Comparison of ENCODE assay signal across 18 cellular contexts in genomic region chr7:135247746-135248471, GRCh38. TPM values are rescaled to one million over a fixed set of nuclear protein-coding genes. Genes with fewer than 3 reads are reported as not detected.
DNase-seq lines count a peak whose midpoint lies in the region; ATAC-seq, FAIRE-seq and TF ChIP-seq lines count a peak whose summit lies in the region.
"Had no signal": no experiment of that assay in that cellular context is flagged by ENCODE, and none has a peak within 500 bp of the region (broad histone marks: within the 10 kb centered on the region; RNA-seq: fewer than 3 reads in every experiment).

No MANE protein-coding gene starts in this region.

- H3K4me2 ChIP-seq in H1 (ENCODE audit: insufficient read depth in 1 of 2, low read depth in 2 of 2, low read length in 2 of 2): no peak overlapping the region
- H3K4me2 ChIP-seq: BLaER1 treated with 17β-estradiol and CSF1 and Interleukin-3, amounts not matched to agents 10 nM and 100 nM had no signal

- H3K14ac ChIP-seq in H1 (ENCODE audit: insufficient read length): no peak overlapping the region

- POLR2A ChIA-PET in H1 (lab: Charles Lee; ENCODE audit: partially characterized antibody): interaction anchor here (1.0 kb wide), 1 partner anchor 88 kb away, joined by 3 read pairs; no protein-coding TSS in a partner anchor

- CTCF ChIA-PET in activated CD8-positive, alpha-beta memory T cell treated with anti-CD3 and anti-CD28 coated beads, Interleukin-2, amount 10 ng/mL, durations not matched to agents 7 days and 5 days (lab: Charles Lee): interaction anchor here (0.6 to 1.7 kb wide), 2 partner anchors 9 to 27 kb away, joined by 3 to 5 read pairs; no protein-coding TSS in a partner anchor
- CTCF ChIA-PET in H1 (lab: Charles Lee; ENCODE audit: partially characterized antibody): interaction anchor here (0.7 to 2.8 kb wide), 6 partner anchors 9 to 207 kb away, joined by 3 to 10 read pairs (median 4); partner anchors contain the start of gene STRA8

- H3K18ac ChIP-seq in H1 (ENCODE audit: extremely low read depth, low read length): no peak overlapping the region

- no peak overlapping the region for H3K4ac ChIP-seq in H1 (replicated peaks; ENCODE audit: insufficient read length, low read depth, low read length)

- no peaks in the 10 kb centered on the region for H3K4me1 Mint-ChIP-seq in activated CD8-positive, alpha-beta memory T cell treated with anti-CD3 and anti-CD28 coated beads, Interleukin-2, amount 10 ng/mL, durations not matched to agents 7 days and 5 days
- H3K4me1 Mint-ChIP-seq in nephron progenitor cell: peaks cover 10% of the 10 kb centered on the region

- DNase-seq in activated CD8-positive, alpha-beta memory T cell treated with anti-CD3 and anti-CD28 coated beads, Interleukin-2, amount 50 U/mL, for 48 hours: peak; percentile 32
- no peak for DNase-seq in activated CD8-positive, alpha-beta memory T cell treated with anti-CD3 and anti-CD28 coated beads, Interleukin-2, amount 10 ng/mL, durations not matched to agents 7 days and 5 days
- DNase-seq in H1 (ENCODE audit: low read depth in 1 of 2, low spot score in 2 of 2): peak in 1 of 2 experiments; percentile 20
- no peak for DNase-seq in nephron progenitor cell
- peak; percentile 48 for DNase-seq in upper lobe of right lung
- no peak for DNase-seq in cortex of kidney (lab: John Stamatoyannopoulos, UW)
- DNase-seq in NCI-H128 (lab: John Stamatoyannopoulos, UW; ENCODE audit: unreplicated experiment): no peak
- DNase-seq: 8988T, DMS153, NCI-H1092, NCI-H1694, NCI-H2227 treated with DMSO at 0.1 percent for 48 hours, NCI-H524 had no signal

- H3K23ac ChIP-seq in H1 (ENCODE audit: insufficient read length): no peak overlapping the region

- H3K4me3 ChIP-seq in H1 (ENCODE audit: extremely low read depth in 1 of 4, insufficient read depth in 2 of 4, low read depth in 3 of 4, low read length in 4 of 4) (no peak overlapping the region), upper lobe of right lung (no peak overlapping the region)
- H3K4me3 ChIP-seq: BLaER1 treated with 17β-estradiol and CSF1 and Interleukin-3, amounts not matched to agents 10 nM and 100 nM had no signal

- intact Hi-C loops in upper lobe of right lung (cut with DNase I): no loop called here

- H4K8ac ChIP-seq in H1 (ENCODE audit: extremely low read depth, insufficient read depth, low read length): peak overlapping the region; percentile 14; the same call in 1 of the 2 replicates

- H3K9me3 ChIP-seq in H1 (ENCODE audit: insufficient read depth in 2 of 2, low read depth in 1 of 2, low read length in 1 of 2) (peaks cover 0 to 6% of the 10 kb centered on the region in 2 experiments; a peak in 1 of 4 replicates), upper lobe of right lung (no peaks in the 10 kb centered on the region)

- WGBS in H1 (ENCODE audit: extremely low coverage in 1 of 2, insufficient coverage in 1 of 2, insufficient read length in 1 of 2, insufficient replicate concordance in 2 of 2, low coverage in 1 of 2, low lambda C conversion rate in 2 of 2, missing lambda C conversion rate in 1 of 2), 2 experiments: 94% methylated on average over 22 of the region's 22 CpGs; no CpG with 5 or more reads in 1 of the 2 experiments

- H3K27ac Mint-ChIP-seq in activated CD8-positive, alpha-beta memory T cell treated with anti-CD3 and anti-CD28 coated beads, Interleukin-2, amount 10 ng/mL, durations not matched to agents 7 days and 5 days: no peak overlapping the region
- H3K27ac Mint-ChIP-seq in nephron progenitor cell: peak overlapping the region; percentile 32

- peaks cover 5% of the 10 kb centered on the region for H3K27me3 Mint-ChIP-seq in activated CD8-positive, alpha-beta memory T cell treated with anti-CD3 and anti-CD28 coated beads, Interleukin-2, amount 10 ng/mL, durations not matched to agents 7 days and 5 days
- H3K27me3 Mint-ChIP-seq in nephron progenitor cell (ENCODE audit: low read depth, poor library complexity): peaks cover 9% of the 10 kb centered on the region

- no peak for TF ChIP-seq RAD21 in H1 (IDR thresholded peaks at IDR 0.05 in 1 of 2, conservative IDR thresholded peaks at IDR 0.05 in 1 of 2; ENCODE audit: low read depth in 2 of 2, low read length in 2 of 2)

- H3K27ac ChIP-seq in H1 (ENCODE audit: low read depth, low read length) (no peak overlapping the region), upper lobe of right lung (no peak overlapping the region)
- H3K27ac ChIP-seq: BLaER1 treated with 17β-estradiol and CSF1 and Interleukin-3, amounts not matched to agents 10 nM and 100 nM had no signal

- no peak overlapping the region for H3K56ac ChIP-seq in H1 (replicated peaks; ENCODE audit: insufficient read length, low read depth, low read length)

- no peak overlapping the region for H2BK20ac ChIP-seq in H1 (ENCODE audit: low read length)

- H3K4me1 ChIP-seq in H1 (replicated peaks in 1 of 4; ENCODE audit: control insufficient read depth in 3 of 4, insufficient read depth in 4 of 4, low read length in 3 of 4) (no peaks in the 10 kb centered on the region), upper lobe of right lung (no peaks in the 10 kb centered on the region)

- H3K23me2 ChIP-seq in H1 (ENCODE audit: low read depth, low read length): no peaks in the 10 kb centered on the region; the same call in 1 of the 2 replicates

- H2BK12ac ChIP-seq in H1 (ENCODE audit: low read depth, low read length): no peak overlapping the region

- no peaks in the 10 kb centered on the region for H3K79me2 ChIP-seq in H1 (ENCODE audit: control insufficient read depth in 1 of 2, insufficient read depth in 2 of 2, low read length in 2 of 2)

- H4K91ac ChIP-seq in H1 (replicated peaks; ENCODE audit: insufficient read length, low read length): no peak overlapping the region

- H3K36me3 Mint-ChIP-seq in activated CD8-positive, alpha-beta memory T cell treated with anti-CD3 and anti-CD28 coated beads, Interleukin-2, amount 10 ng/mL, durations not matched to agents 7 days and 5 days: no peaks in the 10 kb centered on the region
- no peaks in the 10 kb centered on the region for H3K36me3 Mint-ChIP-seq in nephron progenitor cell (ENCODE audit: low read depth)

- no peak for FAIRE-seq in H1 (lab: Jason Lieb, UNC)

- H3K9me3 Mint-ChIP-seq in activated CD8-positive, alpha-beta memory T cell treated with anti-CD3 and anti-CD28 coated beads, Interleukin-2, amount 10 ng/mL, durations not matched to agents 7 days and 5 days (ENCODE audit: low read depth): no peaks in the 10 kb centered on the region
- H3K9me3 Mint-ChIP-seq in nephron progenitor cell: peaks cover 9% of the 10 kb centered on the region

- no peaks in the 10 kb centered on the region for H3K36me3 ChIP-seq in H1 (ENCODE audit: control insufficient read depth in 2 of 4, insufficient read depth in 4 of 4, low read length in 3 of 4)
- H3K36me3 ChIP-seq in upper lobe of right lung: no peaks in the 10 kb centered on the region
- H3K36me3 ChIP-seq: BLaER1 treated with 17β-estradiol and CSF1 and Interleukin-3, amounts not matched to agents 10 nM and 100 nM had no signal

- H3K27me3 ChIP-seq in H1 (replicated peaks in 1 of 4; ENCODE audit: control insufficient read depth in 3 of 4, extremely low read depth in 1 of 4, insufficient read depth in 3 of 4, low read length in 3 of 4) (no peaks in the 10 kb centered on the region), upper lobe of right lung (no peaks in the 10 kb centered on the region)
- H3K27me3 ChIP-seq: BLaER1 treated with 17β-estradiol and CSF1 and Interleukin-3, amounts not matched to agents 10 nM and 100 nM had no signal

- H2AK5ac ChIP-seq in H1 (ENCODE audit: low read depth, low read length): no peak overlapping the region

- no peak for TF ChIP-seq POLR2A in H1 (IDR thresholded peaks at IDR 0.05; ENCODE audit: control extremely low read depth in 1 of 2, low read depth in 2 of 2, low read length in 2 of 2)

- H3K9ac ChIP-seq in H1 (replicated peaks in 1 of 4; ENCODE audit: extremely low read depth in 1 of 4, low read depth in 3 of 4, low read length in 3 of 4): no peak overlapping the region
- H3K9ac ChIP-seq: BLaER1 treated with 17β-estradiol and CSF1 and Interleukin-3, amounts not matched to agents 10 nM and 100 nM had no signal

- no peak for ATAC-seq in activated CD8-positive, alpha-beta memory T cell treated with anti-CD3 and anti-CD28 coated beads, Interleukin-2, amount 10 ng/mL, durations not matched to agents 7 days and 5 days
- no peak for ATAC-seq in upper lobe of right lung
- no peak for ATAC-seq in HG03439 (IDR thresholded peaks at IDR 0.05; ENCODE audit: unreplicated experiment)
- ATAC-seq: Panc1 had no signal

- H2AFZ ChIP-seq in H1 (ENCODE audit: low read length): peak overlapping the region; percentile 70; the same call in 1 of the 2 replicates

- TF ChIP-seq EP300 in H1 (IDR thresholded peaks at IDR 0.05; ENCODE audit: borderline replicate concordance in 1 of 2, low read depth in 2 of 2, low read length in 2 of 2): no peak

- no peak overlapping the region for H4K5ac ChIP-seq in H1 (ENCODE audit: insufficient read length, low read depth, low read length)

- no peak overlapping the region for H2BK15ac ChIP-seq in H1 (ENCODE audit: low read length)

- H4K20me1 ChIP-seq in H1 (replicated peaks in 1 of 2; ENCODE audit: control insufficient read depth in 1 of 2, insufficient read depth in 2 of 2, low read length in 2 of 2): no peaks in the 10 kb centered on the region
- H4K20me1 ChIP-seq: BLaER1 treated with 17β-estradiol and CSF1 and Interleukin-3, amounts not matched to agents 10 nM and 100 nM had no signal

- H3K79me1 ChIP-seq in H1 (ENCODE audit: low read depth, low read length): no peaks in the 10 kb centered on the region

- no peak for TF ChIP-seq CTCF in H1 (IDR thresholded peaks at IDR 0.05; ENCODE audit: control extremely low read depth in 1 of 3, insufficient read depth in 1 of 3, low read depth in 1 of 3, low read length in 3 of 3)
- TF ChIP-seq CTCF in nephron progenitor cell (IDR thresholded peaks at IDR 0.05): no peak
- no peak for TF ChIP-seq CTCF in upper lobe of right lung (IDR thresholded peaks at IDR 0.05)

- no peak overlapping the region for H3K4me3 Mint-ChIP-seq in activated CD8-positive, alpha-beta memory T cell treated with anti-CD3 and anti-CD28 coated beads, Interleukin-2, amount 10 ng/mL, durations not matched to agents 7 days and 5 days
- no peak overlapping the region for H3K4me3 Mint-ChIP-seq in nephron progenitor cell

- H2BK5ac ChIP-seq in H1 (ENCODE audit: low read depth, low read length): no peak overlapping the region

- no peak overlapping the region for H2BK120ac ChIP-seq in H1 (replicated peaks; ENCODE audit: low read depth, low read length)

RNA-seq across cellular contexts. Expression of gene STRA8, which starts 14.3 kb away (rescaled TPM):
- not detected for total RNA-seq in activated CD8-positive, alpha-beta memory T cell treated with anti-CD3 and anti-CD28 coated beads, Interleukin-2, amount 10 ng/mL, durations not matched to agents 7 days and 5 days
- not detected in 2 replicates for total RNA-seq in H1 (2021; fragmentation: NEBNext Ultra II Directional; extraction: Animal tissue kit (Norgen Biotek cat#: 25700))
- not detected in 2 replicates for polyA plus RNA-seq in H1 (2011; rRNA removed)
- not detected for polyA plus RNA-seq in H1 (2011; cell fraction: cytosol; rRNA removed)
- not detected for polyA plus RNA-seq in H1 (2011; cell fraction: nucleus; rRNA removed)
- not detected in 4 replicates for polyA plus RNA-seq in H1 (2012, experiment 1 of 2)
- not detected for polyA plus RNA-seq in H1 (2012, experiment 2 of 2)
- polyA plus RNA-seq in H1 (2013, experiment 1 of 2): not detected
- not detected for polyA plus RNA-seq in H1 (2013, experiment 2 of 2)
- polyA minus RNA-seq in H1 (2011; rRNA and poly(A)+ RNA removed): not detected in 2 replicates
- polyA minus RNA-seq in H1 (2011; cell fraction: cytosol; rRNA and poly(A)+ RNA removed): not detected
- polyA minus RNA-seq in H1 (2011; cell fraction: nucleus; rRNA and poly(A)+ RNA removed): not detected
- not detected for total RNA-seq in upper lobe of right lung
- total RNA-seq: H4, MCF 10A had no signal

RNA-seq across cellular contexts. Expression of gene WDR91, which starts 36.6 kb away (rescaled TPM):
- total RNA-seq in activated CD8-positive, alpha-beta memory T cell treated with anti-CD3 and anti-CD28 coated beads, Interleukin-2, amount 10 ng/mL, durations not matched to agents 7 days and 5 days: 10 to 100 TPM in 1 of 2 experiments, 1 to 10 TPM in 1; 9.3 to 25.9 TPM
- 12.7 and 14.7 TPM in 2 replicates for total RNA-seq in H1 (2021; fragmentation: NEBNext Ultra II Directional; extraction: Animal tissue kit (Norgen Biotek cat#: 25700))
- 8.2 and 11.2 TPM in 2 replicates for polyA plus RNA-seq in H1 (2011; rRNA removed)
- 13.0 TPM for polyA plus RNA-seq in H1 (2011; cell fraction: cytosol; rRNA removed)
- 38.4 TPM for polyA plus RNA-seq in H1 (2011; cell fraction: nucleus; rRNA removed)
- 4.8 to 9.7 TPM (median 9.0 TPM) in 4 replicates for polyA plus RNA-seq in H1 (2012, experiment 1 of 2)
- 6.7 TPM for polyA plus RNA-seq in H1 (2012, experiment 2 of 2)
- 5.7 TPM for polyA plus RNA-seq in H1 (2013, experiment 1 of 2)
- polyA plus RNA-seq in H1 (2013, experiment 2 of 2): 5.6 TPM
- 13.2 and 16.6 TPM in 2 replicates for polyA minus RNA-seq in H1 (2011; rRNA and poly(A)+ RNA removed)
- polyA minus RNA-seq in H1 (2011; cell fraction: cytosol; rRNA and poly(A)+ RNA removed): 6.8 TPM
- 10.2 TPM for polyA minus RNA-seq in H1 (2011; cell fraction: nucleus; rRNA and poly(A)+ RNA removed)
- total RNA-seq in upper lobe of right lung: 30.0 TPM

Comparison
In these comparisons a context has a peak if more than half of its experiments do, and no peak if none do; other contexts are left out.
1. DNase-seq: peak in activated CD8-positive, alpha-beta memory T cell treated with anti-CD3 and anti-CD28 coated beads, Interleukin-2, amount 50 U/mL, for 48 hours (single experiment) and upper lobe of right lung (single experiment); none in activated CD8-positive, alpha-beta memory T cell treated with anti-CD3 and anti-CD28 coated beads, Interleukin-2, amount 10 ng/mL, durations not matched to agents 7 days and 5 days (single experiment), nephron progenitor cell (single experiment), cortex of kidney (single experiment) and NCI-H128 (single experiment).